20 cellular contexts compared by ENCODE assay signal in the genomic region with DNA sequence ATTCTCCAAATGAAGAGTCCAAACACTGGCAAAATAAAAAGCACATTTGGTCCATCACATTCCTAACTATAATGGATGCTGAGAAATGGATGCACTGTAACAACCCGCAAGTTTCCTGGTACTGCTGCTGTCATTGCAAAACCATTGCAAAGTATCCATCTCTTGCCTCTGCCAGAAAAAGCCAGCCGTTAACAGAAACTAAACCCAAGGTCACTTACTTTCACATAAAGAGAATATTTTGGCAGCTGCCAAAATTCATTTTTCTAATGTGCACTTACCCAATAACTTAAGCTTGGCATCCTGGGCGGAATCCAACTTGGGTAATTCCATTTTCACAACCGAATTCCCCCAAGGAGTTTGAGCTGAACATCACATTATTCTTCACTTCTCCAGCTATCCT.
"Had no signal": no experiment of that assay in that cellular context is flagged by ENCODE, and none has a peak within 500 bp of the region (broad histone marks: within the 10 kb centered on the region; RNA-seq: fewer than 3 reads in every experiment).

No MANE protein-coding gene starts in this region.

- DNase-seq: effector CD4-positive, alpha-beta T cell; endodermal cell; erythroblast; foreskin melanocyte; kidney; left cardiac atrium; left ventricle myocardium inferior; lower lobe of right lung; nucleus accumbens; ovary; stimulated activated CD4-positive, alpha-beta T cell treated with anti-CD3 and anti-CD28 coated beads, Interleukin-4, amount 100 ng/mL, for 1 hour; stimulated activated naive CD8-positive, alpha-beta T cell treated with anti-CD3 and anti-CD28 coated beads, Interleukin-15, amount 100 ng/mL, for 72 hours; trophoblast cell had no signal

- H3K79me2 ChIP-seq: hepatocyte had no signal

- H3K27ac ChIP-seq: coronary artery, hepatocyte, left ventricle myocardium inferior, lower lobe of right lung, neural progenitor cell, ovary, right atrium auricular region had no signal

- H2AFZ ChIP-seq: hepatocyte, neural progenitor cell had no signal

- H3K27me3 ChIP-seq: hepatocyte, neural progenitor cell, ovary, right atrium auricular region had no signal

- H3K4me3 ChIP-seq: coronary artery, hepatocyte, left ventricle myocardium inferior, lower lobe of right lung, neural progenitor cell, ovary, right atrium auricular region, smooth muscle cell had no signal

- H3K4me2 ChIP-seq: hepatocyte, neural progenitor cell, smooth muscle cell had no signal

- H3K9ac ChIP-seq: neural progenitor cell had no signal

- H3K4me1 ChIP-seq: neural progenitor cell had no signal

- ATAC-seq: lower lobe of right lung; natural killer cell treated with Interleukin-12 subunit alpha and Interleukin-12 subunit beta and Interleukin-15 and Interleukin-18, amount 100 ng/mL, for 72 hours; stimulated activated memory B cell treated with anti-CD40 and anti-IgM and Interleukin-4, amounts not matched to agents 10 μg/mL and 1 μg/mL and 100 μg/mL, for 72 hours; stimulated activated naive CD8-positive, alpha-beta T cell treated with anti-CD3 and anti-CD28 coated beads, Interleukin-15, amount 100 ng/mL, for 72 hours had no signal

- H3K9me3 ChIP-seq: left ventricle myocardium inferior, lower lobe of right lung, ovary, right atrium auricular region had no signal

- H3K36me3 ChIP-seq: lower lobe of right lung, neural progenitor cell, ovary, right atrium auricular region had no signal
